ENCODE assay signal across 8 cellular contexts in the genomic region with DNA sequence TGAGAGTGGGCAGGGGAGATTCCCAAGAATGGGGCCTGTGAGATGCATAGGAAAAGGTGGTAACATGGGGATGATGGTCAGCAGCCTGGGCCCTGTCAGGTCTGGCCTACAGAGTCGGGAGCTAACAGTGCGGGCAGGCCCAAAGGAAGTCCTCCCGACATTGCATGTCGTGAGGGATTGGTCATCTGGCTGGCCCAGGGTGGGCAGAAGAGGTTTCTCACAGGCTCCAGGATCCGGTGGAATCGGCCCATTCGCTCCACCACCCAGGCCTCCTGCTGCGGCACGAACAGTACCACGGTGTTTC. TPM values are rescaled to one million over a fixed set of nuclear protein-coding genes. Genes with fewer than 3 reads are reported as not detected.
A peak's percentile ranks its signal among the peaks of the same experiment; 100 is the strongest.
DNase-seq lines count a peak whose midpoint lies in the region; ATAC-seq, FAIRE-seq and TF ChIP-seq lines count a peak whose summit lies in the region.

No MANE protein-coding gene starts in this region.

- peak overlapping the region; percentile 94 for H3K9ac ChIP-seq in keratinocyte (ENCODE audit: control insufficient read depth, extremely low read depth, insufficient read depth, low read length)
- peak overlapping the region; percentile 91 to 95 (median 94) for H3K9ac ChIP-seq in subcutaneous abdominal adipose tissue (ENCODE audit: low read length in 5 of 5)

- H3K27me3 Mint-ChIP-seq in activated naive CD8-positive, alpha-beta T cell treated with anti-CD3 and anti-CD28 coated beads, Interleukin-2, amount 50 U/mL, for 24 hours = no peaks in the 10 kb centered on the region

- H3K27me3 ChIP-seq in keratinocyte (ENCODE audit: control insufficient read depth, extremely low read depth, insufficient read depth, low read length) = no peaks in the 10 kb centered on the region
- no peaks in the 10 kb centered on the region for H3K27me3 ChIP-seq in subcutaneous abdominal adipose tissue (ENCODE audit: control insufficient read depth in 5 of 5, insufficient read depth in 4 of 5, low read length in 5 of 5)

- peak; percentile 6 for ATAC-seq in HG02759 (IDR thresholded peaks at IDR 0.05; ENCODE audit: unreplicated experiment)
- ATAC-seq in activated naive CD8-positive, alpha-beta T cell treated with anti-CD3 and anti-CD28 coated beads, Interleukin-2, amount 50 U/mL, for 24 hours = peak; percentile 13
- no peak for ATAC-seq in HG03442 (IDR thresholded peaks at IDR 0.05; ENCODE audit: unreplicated experiment)

- H3K9me3 Mint-ChIP-seq in activated naive CD8-positive, alpha-beta T cell treated with anti-CD3 and anti-CD28 coated beads, Interleukin-2, amount 50 U/mL, for 24 hours = no peaks in the 10 kb centered on the region

- peaks cover 17% of the 10 kb centered on the region for H3K4me1 ChIP-seq in keratinocyte (ENCODE audit: control insufficient read depth, extremely low read depth, insufficient read depth, low read length)
- H3K4me1 ChIP-seq in subcutaneous abdominal adipose tissue (ENCODE audit: control insufficient read depth in 5 of 5, insufficient read depth in 5 of 5, low read length in 5 of 5) = peaks cover 16 to 26% (median 26%) of the 10 kb centered on the region in 5 donors

- peak overlapping the region; percentile 85 for H3K27ac ChIP-seq in C4-2B
- peak overlapping the region; percentile 92 for H3K27ac ChIP-seq in keratinocyte (ENCODE audit: control insufficient read depth, insufficient read depth, low read length)
- peak overlapping the region; percentile 89 for H3K27ac ChIP-seq in subcutaneous abdominal adipose tissue (ENCODE audit: low read depth, low read length)

- H3K4me1 Mint-ChIP-seq in activated naive CD8-positive, alpha-beta T cell treated with anti-CD3 and anti-CD28 coated beads, Interleukin-2, amount 50 U/mL, for 24 hours = peaks cover 37% of the 10 kb centered on the region

- DNase-seq in activated naive CD8-positive, alpha-beta T cell treated with anti-CD3 and anti-CD28 coated beads, Interleukin-2, amount 50 U/mL, for 24 hours = peak; percentile 19
- DNase-seq in keratinocyte (ENCODE audit: low read depth, low spot score) (no peak), NCI-H345 treated with DMSO at 0.1 percent for 48 hours (lab: John Stamatoyannopoulos, UW; ENCODE audit: unreplicated experiment) (no peak), 8988T (no peak)

- H3K79me2 ChIP-seq in keratinocyte (ENCODE audit: control insufficient read depth, insufficient read depth, low read length) = peaks cover 21% of the 10 kb centered on the region

- H3K9me3 ChIP-seq in keratinocyte (ENCODE audit: control insufficient read depth, low read depth, low read length) (no peaks in the 10 kb centered on the region), subcutaneous abdominal adipose tissue (ENCODE audit: control insufficient read depth in 5 of 5, low read length in 5 of 5) (no peaks in the 10 kb centered on the region)

- H3K36me3 Mint-ChIP-seq in activated naive CD8-positive, alpha-beta T cell treated with anti-CD3 and anti-CD28 coated beads, Interleukin-2, amount 50 U/mL, for 24 hours (ENCODE audit: low read depth) = peaks cover 34% of the 10 kb centered on the region

- TF ChIP-seq CTCF in C4-2B (conservative IDR thresholded peaks at IDR 0.05) (no peak), keratinocyte (optimal IDR thresholded peaks at IDR 0.05 in 1 of 3, IDR thresholded peaks at IDR 0.05 in 1 of 3, conservative IDR thresholded peaks at IDR 0.05 in 1 of 3; ENCODE audit: extremely low read depth in 1 of 3, insufficient read depth in 2 of 3, low read length in 3 of 3) (no peak)

- peaks cover 43 to 44% of the 10 kb centered on the region in 2 experiments for H3K36me3 ChIP-seq in keratinocyte (ENCODE audit: control insufficient read depth in 2 of 2, extremely low read depth in 1 of 2, insufficient read depth in 2 of 2, low read length in 2 of 2)
- H3K36me3 ChIP-seq in subcutaneous abdominal adipose tissue (ENCODE audit: control insufficient read depth in 5 of 5, insufficient read depth in 5 of 5, low read length in 5 of 5) = peaks cover 0 to 60% (median 51%) of the 10 kb centered on the region in 5 donors

- peak overlapping the region; percentile 100 for H3K4me2 ChIP-seq in keratinocyte (ENCODE audit: control insufficient read depth, extremely low read depth, insufficient read depth, low read depth, low read length)

- no peak for FAIRE-seq in keratinocyte (lab: Jason Lieb, UNC)

- peak overlapping the region; percentile 72 for H2AFZ ChIP-seq in keratinocyte (ENCODE audit: control insufficient read depth, low read length)

- dilution Hi-C loops in keratinocyte (cut with MboI; ENCODE audit: extremely low pct_ligation_motif_present, low sequenced_read_pairs) = no loop called here

- H3K4me3 ChIP-seq in keratinocyte (ENCODE audit: control insufficient read depth in 2 of 3, extremely low read depth in 1 of 3, insufficient read depth in 2 of 3, low read depth in 1 of 3, low read length in 3 of 3) (peak overlapping the region; percentile 68 to 88 (median 77)), subcutaneous abdominal adipose tissue (ENCODE audit: low read depth in 1 of 5, low read length in 5 of 5) (peak overlapping the region; percentile 74 to 93 (median 89))

- H3K27ac Mint-ChIP-seq in activated naive CD8-positive, alpha-beta T cell treated with anti-CD3 and anti-CD28 coated beads, Interleukin-2, amount 50 U/mL, for 24 hours = peak overlapping the region; percentile 92

- H3K9me1 ChIP-seq in keratinocyte (ENCODE audit: control insufficient read depth, extremely low read depth, insufficient read depth, low read length) = no peaks in the 10 kb centered on the region

- peak overlapping the region; percentile 98 for H3K4me3 Mint-ChIP-seq in activated naive CD8-positive, alpha-beta T cell treated with anti-CD3 and anti-CD28 coated beads, Interleukin-2, amount 50 U/mL, for 24 hours

- H4K20me1 ChIP-seq in keratinocyte (ENCODE audit: control insufficient read depth, extremely low read depth, insufficient read depth, low read length) = no peaks in the 10 kb centered on the region

RNA-seq across cellular contexts. Expression of a gene that starts 0.5 kb away (rescaled TPM):
- 149 to 174 TPM (median 154 TPM) in 3 replicates for polyA plus RNA-seq in keratinocyte
- 53.8 TPM for polyA plus RNA-seq in keratinocyte (2011; ENCODE audit: low read depth)
- polyA plus RNA-seq in keratinocyte (2011; cell fraction: cytosol; rRNA removed) = 129 and 146 TPM in 2 replicates
- 70.7 and 85.4 TPM in 2 replicates for polyA plus RNA-seq in keratinocyte (2011; cell fraction: nucleus; rRNA removed)
- polyA plus RNA-seq in keratinocyte (2012; ENCODE audit: low replicate concordance) = 109 and 138 TPM in 2 replicates
- 86.9 to 195 TPM (median 104 TPM) in 3 replicates for polyA minus RNA-seq in keratinocyte
- polyA minus RNA-seq in keratinocyte (2011; cell fraction: cytosol; rRNA and poly(A)+ RNA removed) = 49.5 TPM
- 10.3 and 18.0 TPM in 2 replicates for polyA minus RNA-seq in keratinocyte (2011; cell fraction: nucleus; rRNA and poly(A)+ RNA removed)

RNA-seq across cellular contexts. Expression of a gene that starts 6.0 kb away (rescaled TPM):
- 18.6 to 27.0 TPM (median 20.7 TPM) in 3 replicates for polyA plus RNA-seq in keratinocyte
- 7.3 TPM for polyA plus RNA-seq in keratinocyte (2011; ENCODE audit: low read depth)
- polyA plus RNA-seq in keratinocyte (2011; cell fraction: cytosol; rRNA removed) = 6.6 and 8.7 TPM in 2 replicates
- 40.9 and 44.2 TPM in 2 replicates for polyA plus RNA-seq in keratinocyte (2011; cell fraction: nucleus; rRNA removed)
- 12.0 and 19.7 TPM in 2 replicates for polyA plus RNA-seq in keratinocyte (2012; ENCODE audit: low replicate concordance)
- polyA minus RNA-seq in keratinocyte = 27.8 to 50.9 TPM (median 29.3 TPM) in 3 replicates
- polyA minus RNA-seq in keratinocyte (2011; cell fraction: cytosol; rRNA and poly(A)+ RNA removed) = 8.1 TPM
- 32.5 and 39.8 TPM in 2 replicates for polyA minus RNA-seq in keratinocyte (2011; cell fraction: nucleus; rRNA and poly(A)+ RNA removed)

RNA-seq across cellular contexts. Expression of a gene that starts 13.2 kb away (rescaled TPM):
- 32.7 to 51.3 TPM (median 39.4 TPM) in 3 replicates for polyA plus RNA-seq in keratinocyte
- 6.2 TPM for polyA plus RNA-seq in keratinocyte (2011; ENCODE audit: low read depth)
- polyA plus RNA-seq in keratinocyte (2011; cell fraction: cytosol; rRNA removed) = 43.2 and 52.8 TPM in 2 replicates
- 67.9 and 80.4 TPM in 2 replicates for polyA plus RNA-seq in keratinocyte (2011; cell fraction: nucleus; rRNA removed)
- 19.0 and 29.9 TPM in 2 replicates for polyA plus RNA-seq in keratinocyte (2012; ENCODE audit: low replicate concordance)
- 29.3 to 47.8 TPM (median 40.4 TPM) in 3 replicates for polyA minus RNA-seq in keratinocyte
- 44.1 TPM for polyA minus RNA-seq in keratinocyte (2011; cell fraction: cytosol; rRNA and poly(A)+ RNA removed)
- 30.5 and 37.5 TPM in 2 replicates for polyA minus RNA-seq in keratinocyte (2011; cell fraction: nucleus; rRNA and poly(A)+ RNA removed)

RNA-seq across cellular contexts. Expression of a gene that starts 22.7 kb away (rescaled TPM):
- 9.4 to 14.6 TPM (median 14.5 TPM) in 3 replicates for polyA plus RNA-seq in keratinocyte
- 8.3 TPM for polyA plus RNA-seq in keratinocyte (2011; ENCODE audit: low read depth)
- polyA plus RNA-seq in keratinocyte (2011; cell fraction: cytosol; rRNA removed) = 5.1 and 7.0 TPM in 2 replicates
- polyA plus RNA-seq in keratinocyte (2011; cell fraction: nucleus; rRNA removed) = 27.6 and 30.3 TPM in 2 replicates
- polyA plus RNA-seq in keratinocyte (2012; ENCODE audit: low replicate concordance) = 10.5 and 16.2 TPM in 2 replicates
- polyA minus RNA-seq in keratinocyte = 5.7 to 16.3 TPM (median 16.1 TPM) in 3 replicates
- polyA minus RNA-seq in keratinocyte (2011; cell fraction: cytosol; rRNA and poly(A)+ RNA removed) = 4.0 TPM
- 7.4 and 11.3 TPM in 2 replicates for polyA minus RNA-seq in keratinocyte (2011; cell fraction: nucleus; rRNA and poly(A)+ RNA removed)

RNA-seq across cellular contexts. Expression of a gene that starts 30.0 kb away (rescaled TPM):
- 339 to 414 TPM (median 356 TPM) in 3 replicates for polyA plus RNA-seq in keratinocyte
- 109 TPM for polyA plus RNA-seq in keratinocyte (2011; ENCODE audit: low read depth)
- 235 and 294 TPM in 2 replicates for polyA plus RNA-seq in keratinocyte (2011; cell fraction: cytosol; rRNA removed)
- polyA plus RNA-seq in keratinocyte (2011; cell fraction: nucleus; rRNA removed) = 447 and 511 TPM in 2 replicates
- 197 and 386 TPM in 2 replicates for polyA plus RNA-seq in keratinocyte (2012; ENCODE audit: low replicate concordance)
- polyA minus RNA-seq in keratinocyte = 460 to 537 TPM (median 484 TPM) in 3 replicates
- 296 TPM for polyA minus RNA-seq in keratinocyte (2011; cell fraction: cytosol; rRNA and poly(A)+ RNA removed)
- polyA minus RNA-seq in keratinocyte (2011; cell fraction: nucleus; rRNA and poly(A)+ RNA removed) = 417 and 614 TPM in 2 replicates
